ENCODE assay signal across 9 cellular contexts in the genomic region with DNA sequence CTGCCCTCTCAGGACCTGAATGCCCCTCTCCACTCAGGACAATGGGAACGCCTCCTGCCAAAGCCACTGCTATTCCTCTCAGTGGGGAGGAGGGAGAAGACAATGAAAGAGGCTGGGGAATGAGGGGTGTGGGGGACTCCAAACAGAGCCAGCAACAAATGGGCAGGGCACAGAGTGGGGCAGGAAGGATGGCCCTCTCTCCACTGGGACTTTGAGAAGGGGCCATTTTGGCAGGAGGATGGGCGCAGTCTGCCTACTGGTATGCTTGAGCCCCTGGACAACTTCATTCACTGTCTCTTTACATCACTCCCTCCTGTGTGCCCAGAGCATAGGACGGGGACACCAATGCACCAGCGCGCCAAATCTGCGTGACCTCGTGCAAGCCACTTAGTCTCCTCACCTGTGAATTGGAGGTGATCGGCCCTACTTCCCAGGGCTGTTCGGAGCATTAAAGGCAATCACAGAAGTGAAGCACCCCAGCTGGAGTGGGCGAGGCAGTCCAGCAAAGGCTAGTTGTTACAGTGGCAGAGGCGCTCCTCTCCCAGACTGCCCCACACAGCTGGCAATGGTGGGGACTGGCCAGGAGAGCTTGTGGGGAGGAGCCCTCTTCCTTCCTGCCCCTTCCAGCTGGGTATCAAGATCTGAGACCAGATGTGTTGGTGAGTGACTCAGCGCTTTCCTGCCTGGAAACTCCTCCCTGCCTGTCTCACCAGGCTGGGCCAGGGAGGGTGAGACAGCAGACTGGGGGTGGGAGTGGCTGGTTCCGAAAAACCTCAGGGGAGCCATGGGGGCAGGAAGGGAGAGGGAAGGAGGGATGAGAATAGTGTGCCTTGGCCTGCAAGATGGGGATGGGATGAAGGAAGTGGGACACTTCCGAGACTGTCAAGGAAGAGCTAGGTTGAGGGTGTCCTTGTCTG. TPM values are rescaled to one million over a fixed set of nuclear protein-coding genes. Genes with fewer than 3 reads are reported as not detected.
DNase-seq lines count a peak whose midpoint lies in the region; ATAC-seq and TF ChIP-seq lines count a peak whose summit lies in the region.
"Had no signal": no experiment of that assay in that cellular context is flagged by ENCODE, and none has a peak within 500 bp of the region (broad histone marks: within the 10 kb centered on the region; RNA-seq: fewer than 3 reads in every experiment).

No MANE protein-coding gene starts in this region.

- H4K20me1 ChIP-seq in KMS-11 (ENCODE audit: insufficient read depth) = no peaks in the 10 kb centered on the region

- no peaks in the 10 kb centered on the region for H3K27me3 ChIP-seq in KMS-11 (ENCODE audit: insufficient read depth, low read depth)

- no peak overlapping the region for H3K4me3 ChIP-seq in KMS-11 (IDR thresholded peaks at IDR 0.05; ENCODE audit: insufficient read depth, low read depth, low read length)

- peak overlapping the region; percentile 8 for H3K4me3 Mint-ChIP-seq in activated CD4-positive, alpha-beta T cell treated with anti-CD3 and anti-CD28 coated beads, Interleukin-2, amount 10 ng/mL, durations not matched to agents 24 days and 14 days
- H3K4me3 Mint-ChIP-seq: naive B cell had no signal

- H3K27ac ChIP-seq in KMS-11 = peak overlapping the region; percentile 49; the same call in 1 of the 2 replicates

- H3K27ac Mint-ChIP-seq in activated CD4-positive, alpha-beta T cell treated with anti-CD3 and anti-CD28 coated beads, Interleukin-2, amount 10 ng/mL, durations not matched to agents 24 days and 14 days = no peak overlapping the region
- H3K27ac Mint-ChIP-seq: naive B cell had no signal

- intact Hi-C loops in activated CD4-positive, alpha-beta T cell treated with anti-CD3 and anti-CD28 coated beads, Interleukin-2, amount 10 ng/mL, durations not matched to agents 24 days and 14 days (cut with micrococcal nuclease) = no loop called here

- H3K4me2 ChIP-seq in KMS-11 = peak overlapping the region; percentile 78

- H3K4me1 ChIP-seq in KMS-11 (ENCODE audit: low read depth, poor library complexity, severe bottlenecking) = peaks cover 20% of the 10 kb centered on the region

- no peaks in the 10 kb centered on the region for H3K9me3 Mint-ChIP-seq in activated CD4-positive, alpha-beta T cell treated with anti-CD3 and anti-CD28 coated beads, Interleukin-2, amount 10 ng/mL, durations not matched to agents 24 days and 14 days

- DNase-seq in COR-L47 (lab: John Stamatoyannopoulos, UW) = peak; percentile 31
- DNase-seq in activated CD4-positive, alpha-beta T cell treated with anti-CD3 and anti-CD28 coated beads, Interleukin-2, amount 10 ng/mL, durations not matched to agents 24 days and 14 days = peak; percentile 75
- DNase-seq in glomerular visceral epithelial cell (ENCODE audit: extremely low spot score) = peak; percentile 90
- DNase-seq in stimulated activated CD4-positive, alpha-beta T cell treated with anti-CD3 and anti-CD28 coated beads, Interleukin-1b, Interleukin-23, amount 100 ng/mL, for 48 hours = peak; percentile 25
- DNase-seq in GM19240 (ENCODE audit: insufficient read length, low spot score) = no peak
- DNase-seq: naive B cell had no signal

- no peak for ATAC-seq in HG03097 (IDR thresholded peaks at IDR 0.05; ENCODE audit: low FRiP score, unreplicated experiment)
- no peak for ATAC-seq in GM18867 (IDR thresholded peaks at IDR 0.05; ENCODE audit: unreplicated experiment)

- H3K79me2 ChIP-seq in KMS-11 (ENCODE audit: insufficient read depth, low read depth) = no peaks in the 10 kb centered on the region

- H3K36me3 Mint-ChIP-seq in activated CD4-positive, alpha-beta T cell treated with anti-CD3 and anti-CD28 coated beads, Interleukin-2, amount 10 ng/mL, durations not matched to agents 24 days and 14 days (ENCODE audit: low read depth) = no peaks in the 10 kb centered on the region
- H3K36me3 Mint-ChIP-seq: naive B cell had no signal

- H2AFZ ChIP-seq in KMS-11 (ENCODE audit: low read depth) = peak overlapping the region; percentile 67

- H3K4me1 Mint-ChIP-seq in activated CD4-positive, alpha-beta T cell treated with anti-CD3 and anti-CD28 coated beads, Interleukin-2, amount 10 ng/mL, durations not matched to agents 24 days and 14 days = peaks cover 15% of the 10 kb centered on the region

- peaks cover 14% of the 10 kb centered on the region for H3K27me3 Mint-ChIP-seq in activated CD4-positive, alpha-beta T cell treated with anti-CD3 and anti-CD28 coated beads, Interleukin-2, amount 10 ng/mL, durations not matched to agents 24 days and 14 days

- no peak for TF ChIP-seq CTCF in KMS-11 (conservative IDR thresholded peaks at IDR 0.05; ENCODE audit: low read depth, low read length)

- no peaks in the 10 kb centered on the region for H3K36me3 ChIP-seq in KMS-11 (ENCODE audit: insufficient read depth)

- peak overlapping the region; percentile 29; the same call in 1 of the 2 replicates for H3K9ac ChIP-seq in KMS-11

RNA-seq across cellular contexts. Expression of a gene that starts 22.4 kb away (rescaled TPM):
- total RNA-seq in activated CD4-positive, alpha-beta T cell treated with anti-CD3 and anti-CD28 coated beads, Interleukin-2, amount 10 ng/mL, durations not matched to agents 24 days and 14 days = not detected in 2 replicates
